In the genomic region with DNA sequence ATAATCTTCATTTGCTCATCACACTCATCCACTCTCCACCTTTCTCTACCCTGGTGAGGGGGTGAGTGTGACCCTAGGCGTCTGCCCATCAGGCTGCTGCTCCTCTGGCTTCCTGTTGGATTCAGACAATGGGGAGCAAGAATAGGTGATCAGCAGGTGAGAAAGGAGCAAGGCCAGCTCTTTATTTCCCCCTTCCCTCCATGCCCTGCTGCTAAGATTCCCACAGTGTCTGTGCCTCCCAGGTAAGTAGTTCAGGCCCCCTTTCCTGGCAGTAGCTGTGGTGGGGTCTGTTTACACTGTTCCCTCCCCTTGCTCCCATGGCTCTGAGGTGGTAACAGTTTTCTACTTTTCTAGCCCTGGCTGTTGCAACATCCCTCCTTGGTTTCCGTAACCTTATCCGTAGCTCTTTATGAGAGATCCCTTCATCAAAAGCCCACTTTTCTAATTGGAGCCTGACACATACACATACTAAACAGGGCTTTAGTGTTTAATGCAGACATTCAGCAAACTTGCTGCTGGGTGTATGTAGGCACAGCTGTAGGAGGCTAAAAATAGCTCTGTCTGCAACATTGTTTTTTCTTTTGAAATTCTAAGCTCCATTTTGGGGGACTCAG, we compare ENCODE assay signal across 17 cellular contexts. TPM values are rescaled to one million over a fixed set of nuclear protein-coding genes. Genes with fewer than 3 reads are reported as not detected.
DNase-seq lines count a peak whose midpoint lies in the region; ATAC-seq and TF ChIP-seq lines count a peak whose summit lies in the region.
"Had no signal": no experiment of that assay in that cellular context is flagged by ENCODE, and none has a peak within 500 bp of the region (broad histone marks: within the 10 kb centered on the region; RNA-seq: fewer than 3 reads in every experiment).

No MANE protein-coding gene starts in this region.

- TF ChIP-seq EP300 in Ishikawa (IDR thresholded peaks at IDR 0.05; ENCODE audit: borderline replicate concordance) = no peak

- peak overlapping the region in 2 of 11 experiments; percentile 26 to 38; a peak in 2 of 22 replicates for H3K27ac ChIP-seq in BLaER1 treated with 17β-estradiol and CSF1 and Interleukin-3, amounts not matched to agents 10 nM and 100 nM
- no peak overlapping the region for H3K27ac ChIP-seq in foreskin keratinocyte
- H3K27ac ChIP-seq: neutrophil had no signal

- peak; percentile 39 for DNase-seq in SHP77 treated with DMSO at 0.1 percent for 48 hours (lab: John Stamatoyannopoulos, UW)
- peak; percentile 80 for DNase-seq in left kidney (ENCODE audit: low read depth, low spot score)
- DNase-seq in foreskin keratinocyte = no peak
- DNase-seq in COLO829 (ENCODE audit: low spot score) = no peak
- no peak for DNase-seq in stimulated activated naive CD4-positive, alpha-beta T cell (lab: John Stamatoyannopoulos, UW)
- DNase-seq: activated gamma-delta T cell treated with Interleukin-2 at 50 U/mL for 16 hours; amygdala; CD8-positive, alpha-beta T cell; cerebellar nuclear complex; MM.1S; NCI-H2029 treated with DMSO at 0.1 percent for 48 hours; retina; stimulated activated naive CD8-positive, alpha-beta T cell treated with anti-CD3 and anti-CD28 coated beads, Interleukin-15, Interleukin-2, amounts not matched to agents 100 U/mL and 50 U/mL, for 24 hours had no signal

- H3K4me1 ChIP-seq in BLaER1 treated with 17β-estradiol and CSF1 and Interleukin-3, amounts not matched to agents 10 nM and 100 nM = peaks cover 0 to 9% (median 7%) of the 10 kb centered on the region in 10 experiments; a peak in 12 of 20 replicates
- peaks cover 1% of the 10 kb centered on the region for H3K4me1 ChIP-seq in foreskin keratinocyte

- H3K9me3 ChIP-seq in BLaER1 treated with 17β-estradiol and CSF1 and Interleukin-3, amounts not matched to agents 10 nM and 100 nM (replicated peaks in 1 of 11) = 0 out of 22 replicates have a peak, but pooled peaks cover 0 to 6% (median 0%) of the 10 kb centered on the region in 11 experiments
- H3K9me3 ChIP-seq: neutrophil had no signal

- ATAC-seq in foreskin keratinocyte = no peak
- ATAC-seq in GM19035 (IDR thresholded peaks at IDR 0.05; ENCODE audit: unreplicated experiment) = no peak
- ATAC-seq: CD8-positive, alpha-beta T cell; stimulated activated naive CD8-positive, alpha-beta T cell treated with anti-CD3 and anti-CD28 coated beads, Interleukin-15, Interleukin-2, amounts not matched to agents 100 U/mL and 50 U/mL, for 24 hours had no signal

- no peaks in the 10 kb centered on the region for H3K27me3 ChIP-seq in BLaER1 treated with 17β-estradiol and CSF1 and Interleukin-3, amounts not matched to agents 10 nM and 100 nM
- H3K27me3 ChIP-seq in foreskin keratinocyte = no peaks in the 10 kb centered on the region
- H3K27me3 ChIP-seq: neutrophil had no signal

- no peaks in the 10 kb centered on the region for H4K20me1 ChIP-seq in BLaER1 treated with 17β-estradiol and CSF1 and Interleukin-3, amounts not matched to agents 10 nM and 100 nM

- TF ChIP-seq CTCF in foreskin keratinocyte (conservative IDR thresholded peaks at IDR 0.05) = no peak

- no peak overlapping the region for H3K4me3 ChIP-seq in BLaER1 treated with 17β-estradiol and CSF1 and Interleukin-3, amounts not matched to agents 10 nM and 100 nM

- TF ChIP-seq RAD21 in Ishikawa (IDR thresholded peaks at IDR 0.05; ENCODE audit: low read depth) = no peak

- H3K36me3 ChIP-seq in BLaER1 treated with 17β-estradiol and CSF1 and Interleukin-3, amounts not matched to agents 10 nM and 100 nM = no peaks in the 10 kb centered on the region
- H3K36me3 ChIP-seq: neutrophil had no signal

- peak overlapping the region in 7 of 11 experiments; percentile 15 to 47 (median 37); a peak in 11 of 22 replicates for H3K4me2 ChIP-seq in BLaER1 treated with 17β-estradiol and CSF1 and Interleukin-3, amounts not matched to agents 10 nM and 100 nM

- 0 out of 22 replicates have a peak overlapping the region, but pooled peaks of 1 of the 11 experiments have one; percentile 24 for H3K9ac ChIP-seq in BLaER1 treated with 17β-estradiol and CSF1 and Interleukin-3, amounts not matched to agents 10 nM and 100 nM

TF ChIP-seq in Ishikawa, 13 proteins besides CTCF, POLR2A, EP300 and RAD21:
- TF ChIP-seq, protein P1, sequence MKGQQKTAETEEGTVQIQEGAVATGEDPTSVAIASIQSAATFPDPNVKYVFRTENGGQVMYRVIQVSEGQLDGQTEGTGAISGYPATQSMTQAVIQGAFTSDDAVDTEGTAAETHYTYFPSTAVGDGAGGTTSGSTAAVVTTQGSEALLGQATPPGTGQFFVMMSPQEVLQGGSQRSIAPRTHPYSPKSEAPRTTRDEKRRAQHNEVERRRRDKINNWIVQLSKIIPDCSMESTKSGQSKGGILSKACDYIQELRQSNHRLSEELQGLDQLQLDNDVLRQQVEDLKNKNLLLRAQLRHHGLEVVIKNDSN (IDR thresholded peaks at IDR 0.05) = no peak
- TF ChIP-seq CEBPB (IDR thresholded peaks at IDR 0.05) = peak; percentile 42; the same call in 1 of the 2 replicates

RNA-seq across cellular contexts. Expression of gene MAP2, which starts 27.5 kb away (rescaled TPM):
- 7.4 and 9.1 TPM in 2 replicates for total RNA-seq in foreskin keratinocyte
- polyA plus RNA-seq in foreskin keratinocyte = 3.1 and 3.6 TPM in 2 replicates
- total RNA-seq: CD8-positive, alpha-beta T cell had no signal

Comparison
In these comparisons a context has a peak if more than half of its experiments do, and no peak if none do; other contexts are left out.
1. DNase-seq: peak in SHP77 treated with DMSO at 0.1 percent for 48 hours (single experiment) and left kidney (single experiment); none in foreskin keratinocyte (0 of 2), COLO829 (single experiment) and stimulated activated naive CD4-positive, alpha-beta T cell (0 of 6).